In genomic region chr6:37514840-37515239, GRCh38 we compare ENCODE assay signal across 1 cellular context.
TF ChIP-seq lines count a peak whose summit lies in the region.

No MANE protein-coding gene starts in this region.

TF ChIP-seq in IMR-90, 13 proteins besides CTCF, POLR2A, EP300 and RAD21 (continued from another document):
- TF ChIP-seq MXI1 (IDR thresholded peaks at IDR 0.05; ENCODE audit: borderline replicate concordance, low read depth, low read length): no peak
- TF ChIP-seq RFX5 (IDR thresholded peaks at IDR 0.05; ENCODE audit: low read depth, low read length): no peak
- no peak for TF ChIP-seq BHLHE40 (IDR thresholded peaks at IDR 0.05; ENCODE audit: low read depth, low read length)
- TF ChIP-seq NFE2L2 (IDR thresholded peaks at IDR 0.05; ENCODE audit: low read depth, low read length): no peak
